In genomic region chr6:124960757-124961467, GRCh38 we compare ENCODE assay signal across 9 cellular contexts. TPM values are rescaled to one million over a fixed set of nuclear protein-coding genes. Genes with fewer than 3 reads are reported as not detected.
A peak's percentile ranks its signal among the peaks of the same experiment; 100 is the strongest.
DNase-seq lines count a peak whose midpoint lies in the region; ATAC-seq and FAIRE-seq lines count a peak whose summit lies in the region.
"Had no signal": no experiment of that assay in that cellular context is flagged by ENCODE, and none has a peak within 500 bp of the region (broad histone marks: within the 10 kb centered on the region; RNA-seq: fewer than 3 reads in every experiment).

No MANE protein-coding gene starts in this region.

- no peaks in the 10 kb centered on the region for H3K9me3 ChIP-seq in T-helper 17 cell (ENCODE audit: control insufficient read depth, low read length, poor library complexity, severe bottlenecking)

- H3K36me3 Mint-ChIP-seq in T-helper 17 cell (ENCODE audit: low read depth): peaks cover 10% of the 10 kb centered on the region

- H3K4me3 Mint-ChIP-seq in T-helper 17 cell: peak overlapping the region; percentile 91

- H3K27ac Mint-ChIP-seq in T-helper 17 cell: no peak overlapping the region

- FAIRE-seq in RCC 7860 (lab: Jason Lieb, UNC): no peak
- FAIRE-seq: GM18507 had no signal

- peaks cover 18% of the 10 kb centered on the region for H3K4me1 Mint-ChIP-seq in T-helper 17 cell

- H3K27me3 Mint-ChIP-seq in T-helper 17 cell: peaks cover 53% of the 10 kb centered on the region

- DNase-seq in EL (peak; percentile 22), T-helper 17 cell (no peak), fibroblast of peridontal ligament (ENCODE audit: extremely low read depth) (peak; percentile 29), pons (ENCODE audit: low spot score) (peak; percentile 36), NCI-H187 treated with DMSO at 0.1 percent for 48 hours (lab: John Stamatoyannopoulos, UW) (no peak), RCC 7860 (ENCODE audit: low spot score) (no peak), NCI-H226 (no peak), SIG-M5 (lab: John Stamatoyannopoulos, UW) (no peak)

- ATAC-seq in T-helper 17 cell: no peak

RNA-seq across cellular contexts. Expression of gene RNF217, which starts 1.3 kb away (rescaled TPM):
- 1 to 10 TPM; 2.1 to 4.9 TPM for total RNA-seq in T-helper 17 cell

Comparison
In these comparisons a context has a peak if more than half of its experiments do, and no peak if none do; other contexts are left out.
1. DNase-seq: peak in EL (single experiment), fibroblast of peridontal ligament (single experiment) and pons (single experiment); none in T-helper 17 cell (0 of 3), NCI-H187 treated with DMSO at 0.1 percent for 48 hours (single experiment), RCC 7860 (single experiment), NCI-H226 (single experiment) and SIG-M5 (single experiment).